ENCODE assay signal across 15 cellular contexts in genomic region chr18:79582978-79583377, GRCh38.
"Had no signal": no experiment of that assay in that cellular context is flagged by ENCODE, and none has a peak within 500 bp of the region (broad histone marks: within the 10 kb centered on the region; RNA-seq: fewer than 3 reads in every experiment).

No MANE protein-coding gene starts in this region.

- H3K27me3 ChIP-seq: gastroesophageal sphincter, thyroid gland, uterus had no signal

- H3K9me3 ChIP-seq: gastroesophageal sphincter, thyroid gland, uterus had no signal

- H3K36me3 ChIP-seq: gastroesophageal sphincter, thyroid gland, uterus had no signal

- H3K4me1 ChIP-seq: parathyroid adenoma had no signal

- H3K27ac ChIP-seq: gastroesophageal sphincter, parathyroid adenoma, thyroid gland, uterus had no signal

- H3K4me3 ChIP-seq: gastroesophageal sphincter, thyroid gland, uterus had no signal

- ATAC-seq: activated CD8-positive, alpha-beta T cell treated with anti-CD3 and anti-CD28 coated beads for 36 hours; activated T-cell treated with anti-CD3 and anti-CD28 coated beads, Interleukin-2, amount 50 U/mL, for 72 hours; gastroesophageal sphincter; stimulated activated memory B cell treated with anti-CD40 and anti-IgM and Interleukin-4, amounts not matched to agents 10 μg/mL and 1 μg/mL and 100 μg/mL, for 72 hours; T-helper 17 cell had no signal

- DNase-seq: activated B cell treated with CpG ODN at 0.5 μM for 24 hours; activated CD4-positive, alpha-beta T cell treated with anti-CD3 and anti-CD28 coated beads for 48 hours; activated CD8-positive, alpha-beta memory T cell treated with anti-CD3 and anti-CD28 coated beads, Interleukin-2, amount 50 U/mL, for 48 hours; activated CD8-positive, alpha-beta T cell treated with anti-CD3 and anti-CD28 coated beads for 36 hours; activated gamma-delta T cell; activated naive CD8-positive, alpha-beta T cell treated with anti-CD3 and anti-CD28 coated beads for 36 hours; activated T-cell treated with anti-CD3 and anti-CD28 coated beads, Interleukin-2, amount 50 U/mL, for 72 hours; erythroblast; stimulated activated CD4-positive, alpha-beta T cell treated with anti-CD3 and anti-CD28 coated beads, Interleukin-2, amount 100 ng/mL, for 48 hours; T-helper 17 cell had no signal
